ENCODE assay signal across 21 cellular contexts in the genomic region with DNA sequence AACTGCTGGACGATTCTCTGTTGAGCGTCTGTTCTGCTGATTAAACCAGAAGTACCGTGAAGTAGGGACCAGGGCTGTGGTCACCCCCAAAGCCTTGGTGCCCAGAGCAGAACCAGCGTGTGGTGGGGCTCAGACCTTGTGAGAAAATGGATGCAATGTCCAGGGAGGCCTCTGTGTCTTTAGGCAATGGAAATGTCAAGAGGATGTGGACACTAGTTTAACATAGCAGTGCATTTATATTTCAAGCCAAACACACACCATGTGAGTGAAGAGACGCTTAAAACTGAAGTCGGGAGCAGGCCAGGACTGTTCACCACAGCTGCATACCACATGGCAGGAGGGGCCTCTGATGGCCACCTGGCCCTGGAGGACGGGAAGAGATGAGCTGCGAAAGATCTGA.
"Had no signal": no experiment of that assay in that cellular context is flagged by ENCODE, and none has a peak within 500 bp of the region (broad histone marks: within the 10 kb centered on the region; RNA-seq: fewer than 3 reads in every experiment).

No MANE protein-coding gene starts in this region.

- H3K27ac ChIP-seq: esophagus squamous epithelium, foreskin keratinocyte, hepatocyte, pancreas, psoas muscle, right lobe of liver, tibial artery, upper lobe of right lung, vagina had no signal

- H3K9me3 Mint-ChIP-seq: effector memory CD8-positive, alpha-beta T cell; stimulated activated effector memory CD8-positive, alpha-beta T cell treated with anti-CD3 and anti-CD28 coated beads, Interleukin-12 subunit alpha, Interleukin-12 subunit beta, amount 100 ng/mL, for 72 hours; stimulated activated naive CD8-positive, alpha-beta T cell treated with anti-CD3 and anti-CD28 coated beads, Interleukin-15, Interleukin-2, amounts not matched to agents 100 ng/mL and 50 ng/mL, for 24 hours had no signal

- H3K4me1 ChIP-seq: foreskin keratinocyte, pancreas, psoas muscle, vagina had no signal

- H3K9me3 ChIP-seq: esophagus squamous epithelium, pancreas, psoas muscle, right lobe of liver, tibial artery, upper lobe of right lung, vagina had no signal

- ATAC-seq: effector memory CD8-positive, alpha-beta T cell; foreskin keratinocyte; left colon; pancreas; psoas muscle; right lobe of liver; stimulated activated effector memory CD8-positive, alpha-beta T cell treated with anti-CD3 and anti-CD28 coated beads, Interleukin-12 subunit alpha, Interleukin-12 subunit beta, amount 100 ng/mL, for 72 hours; upper lobe of right lung had no signal

- DNase-seq: effector memory CD8-positive, alpha-beta T cell; esophagus squamous epithelium; foreskin keratinocyte; head of caudate nucleus; left colon; mesendoderm; naive B cell; occipital lobe; pancreas; psoas muscle; retina; right lobe of liver; stimulated activated CD4-positive, alpha-beta T cell treated with anti-CD3 and anti-CD28 coated beads, Interleukin-4, amount 100 ng/mL, for 1 hour; stimulated activated CD8-positive, alpha-beta memory T cell treated with anti-CD3 and anti-CD28 coated beads, Interleukin-4, amount 100 ng/mL, for 48 hours; tibial artery; upper lobe of right lung had no signal

- H3K4me2 ChIP-seq: hepatocyte had no signal

- H3K27me3 Mint-ChIP-seq: effector memory CD8-positive, alpha-beta T cell; naive B cell had no signal

- H3K36me3 ChIP-seq: pancreas, right lobe of liver, vagina had no signal

- H3K4me3 Mint-ChIP-seq: effector memory CD8-positive, alpha-beta T cell; nephron; stimulated activated effector memory CD8-positive, alpha-beta T cell treated with anti-CD3 and anti-CD28 coated beads, Interleukin-12 subunit alpha, Interleukin-12 subunit beta, amount 100 ng/mL, for 72 hours; stimulated activated naive CD8-positive, alpha-beta T cell treated with anti-CD3 and anti-CD28 coated beads, Interleukin-15, Interleukin-2, amounts not matched to agents 100 ng/mL and 50 ng/mL, for 24 hours had no signal

- H3K4me1 Mint-ChIP-seq: nephron had no signal

- H3K27ac Mint-ChIP-seq: stimulated activated effector memory CD8-positive, alpha-beta T cell treated with anti-CD3 and anti-CD28 coated beads, Interleukin-12 subunit alpha, Interleukin-12 subunit beta, amount 100 ng/mL, for 72 hours; stimulated activated naive CD8-positive, alpha-beta T cell treated with anti-CD3 and anti-CD28 coated beads, Interleukin-15, Interleukin-2, amounts not matched to agents 100 ng/mL and 50 ng/mL, for 24 hours had no signal

- H3K27me3 ChIP-seq: hepatocyte, pancreas, right lobe of liver, tibial artery, vagina had no signal

- H3K4me3 ChIP-seq: esophagus squamous epithelium, hepatocyte, pancreas, psoas muscle, right lobe of liver, tibial artery, upper lobe of right lung, vagina had no signal
